ENCODE assay signal across 1 cellular context in genomic region chr4:154590329-154591006, GRCh38.
A peak's percentile ranks its signal among the peaks of the same experiment; 100 is the strongest.
TF ChIP-seq lines count a peak whose summit lies in the region.

TSS of gene FGA (minus strand) at chr4:154590742. CDS start at chr4:154590687, 55 bp downstream.

TF ChIP-seq in liver, 16 proteins besides CTCF, POLR2A, EP300 and RAD21 (continued from another document):
- TF ChIP-seq NR2F2 (IDR thresholded peaks at IDR 0.05) (peak; percentile 15), JUND (IDR thresholded peaks at IDR 0.05) (peak; percentile 75 to 90), RXRA (IDR thresholded peaks at IDR 0.05) (peak; percentile 85 to 95), REST (IDR thresholded peaks at IDR 0.05) (peak; percentile 92)
TF ChIP-seq in liver: peak in this region for 16.
